ENCODE assay signal across 8 cellular contexts in genomic region chr1:207958376-207959139, GRCh38. TPM values are rescaled to one million over a fixed set of nuclear protein-coding genes. Genes with fewer than 3 reads are reported as not detected.
A peak's percentile ranks its signal among the peaks of the same experiment; 100 is the strongest.
DNase-seq lines count a peak whose midpoint lies in the region; ATAC-seq and TF ChIP-seq lines count a peak whose summit lies in the region.

No MANE protein-coding gene starts in this region.

- no peaks in the 10 kb centered on the region for H3K27me3 ChIP-seq in muscle layer of colon (ENCODE audit: control insufficient read depth in 1 of 2, insufficient read depth in 2 of 2, low read length in 2 of 2)
- no peaks in the 10 kb centered on the region for H3K27me3 ChIP-seq in upper lobe of left lung

- TF ChIP-seq CTCF in upper lobe of left lung (IDR thresholded peaks at IDR 0.05): no peak

- H3K27ac ChIP-seq in muscle layer of colon (ENCODE audit: low read depth, low read length) (peak overlapping the region; percentile 65), upper lobe of left lung (peak overlapping the region; percentile 45 to 71 (median 54))

- H3K4me1 Mint-ChIP-seq in activated naive CD4-positive, alpha-beta T cell treated with anti-CD3 and anti-CD28 coated beads, Interleukin-2, amount 50 U/mL, for 24 hours: peaks cover 9% of the 10 kb centered on the region
- H3K4me1 Mint-ChIP-seq in effector memory CD8-positive, alpha-beta T cell (ENCODE audit: low read depth in 2 of 2): peaks cover 7 to 17% of the 10 kb centered on the region in 2 donors

- no peak for ATAC-seq in effector memory CD8-positive, alpha-beta T cell (replicated peaks)
- ATAC-seq in upper lobe of left lung (ENCODE audit: low FRiP score in 2 of 2): no peak
- ATAC-seq in GM21447 (IDR thresholded peaks at IDR 0.05; ENCODE audit: unreplicated experiment): no peak
- ATAC-seq in SK-N-SH treated with all-trans-retinoic acid at 6 μM for 48 hours: no peak

- TF ChIP-seq EP300 in upper lobe of left lung (IDR thresholded peaks at IDR 0.05): no peak

- peaks cover 22% of the 10 kb centered on the region for H3K27me3 Mint-ChIP-seq in activated naive CD4-positive, alpha-beta T cell treated with anti-CD3 and anti-CD28 coated beads, Interleukin-2, amount 50 U/mL, for 24 hours
- peaks cover 55 to 73% of the 10 kb centered on the region in 2 donors for H3K27me3 Mint-ChIP-seq in effector memory CD8-positive, alpha-beta T cell

- H3K4me1 ChIP-seq in muscle layer of colon (ENCODE audit: insufficient read depth, low read length) (peaks cover 43% of the 10 kb centered on the region), upper lobe of left lung (peaks cover 25 to 34% (median 28%) of the 10 kb centered on the region in 4 donors)

- peak overlapping the region; percentile 47 to 67 for H3K4me3 ChIP-seq in muscle layer of colon (ENCODE audit: low read depth in 1 of 2, low read length in 2 of 2)
- peak overlapping the region; percentile 38 to 55 (median 50) for H3K4me3 ChIP-seq in upper lobe of left lung

- no peak for TF ChIP-seq POLR2A in upper lobe of left lung (IDR thresholded peaks at IDR 0.05)

- peak overlapping the region; percentile 40 for H3K4me3 Mint-ChIP-seq in activated naive CD4-positive, alpha-beta T cell treated with anti-CD3 and anti-CD28 coated beads, Interleukin-2, amount 50 U/mL, for 24 hours
- H3K4me3 Mint-ChIP-seq in effector memory CD8-positive, alpha-beta T cell: peak overlapping the region; percentile 37 to 73

- peak overlapping the region; percentile 39 for H3K9ac ChIP-seq in muscle layer of colon (ENCODE audit: low read length)

- H3K36me3 Mint-ChIP-seq in activated naive CD4-positive, alpha-beta T cell treated with anti-CD3 and anti-CD28 coated beads, Interleukin-2, amount 50 U/mL, for 24 hours: no peaks in the 10 kb centered on the region
- H3K36me3 Mint-ChIP-seq in effector memory CD8-positive, alpha-beta T cell (ENCODE audit: insufficient read depth): no peaks in the 10 kb centered on the region

- 48 to 63% methylated on average over 9 to 23 of the region's 24 CpGs for WGBS in upper lobe of left lung, 2 donors

- H3K9me3 Mint-ChIP-seq in activated naive CD4-positive, alpha-beta T cell treated with anti-CD3 and anti-CD28 coated beads, Interleukin-2, amount 50 U/mL, for 24 hours: no peaks in the 10 kb centered on the region
- H3K9me3 Mint-ChIP-seq in effector memory CD8-positive, alpha-beta T cell: no peaks in the 10 kb centered on the region

- H3K27ac Mint-ChIP-seq in activated naive CD4-positive, alpha-beta T cell treated with anti-CD3 and anti-CD28 coated beads, Interleukin-2, amount 50 U/mL, for 24 hours: no peak overlapping the region
- H3K27ac Mint-ChIP-seq in effector memory CD8-positive, alpha-beta T cell: no peak overlapping the region

- no peak for DNase-seq in activated naive CD4-positive, alpha-beta T cell treated with Interleukin-2 at 50 U/mL for 16 hours
- no peak for DNase-seq in effector memory CD8-positive, alpha-beta T cell
- no peak for DNase-seq in upper lobe of left lung
- no peak for DNase-seq in putamen (ENCODE audit: low spot score)

- no peaks in the 10 kb centered on the region for H3K36me3 ChIP-seq in muscle layer of colon (ENCODE audit: insufficient read depth, low read length)
- no peaks in the 10 kb centered on the region for H3K36me3 ChIP-seq in upper lobe of left lung

- H3K9me3 ChIP-seq in muscle layer of colon (ENCODE audit: low read length) (no peaks in the 10 kb centered on the region), upper lobe of left lung (no peaks in the 10 kb centered on the region)

TF ChIP-seq in SK-N-SH treated with all-trans-retinoic acid at 6 μM for 48 hours, 23 proteins besides CTCF, POLR2A, EP300 and RAD21:
- TF ChIP-seq CREB5 (CRISPR knock-in tag; IDR thresholded peaks at IDR 0.05; ENCODE audit: low read depth): no peak
- no peak for TF ChIP-seq ISL1 (CRISPR knock-in tag; IDR thresholded peaks at IDR 0.05)
- TF ChIP-seq RARB (CRISPR knock-in tag; IDR thresholded peaks at IDR 0.05): no peak
- TF ChIP-seq ZFP3 (CRISPR knock-in tag; IDR thresholded peaks at IDR 0.05): no peak

RNA-seq across cellular contexts. Expression of gene CD34, which starts 47.6 kb away (rescaled TPM):
- 10 to 100 TPM in 5 of 6 donors, 1 to 10 TPM in 1; 8.8 to 78.2 (median 22.4) TPM for total RNA-seq in upper lobe of left lung
